ENCODE assay signal across 37 cellular contexts in genomic region chr2:57119141-57119540, GRCh38.
"Had no signal": no experiment of that assay in that cellular context is flagged by ENCODE, and none has a peak within 500 bp of the region (broad histone marks: within the 10 kb centered on the region; RNA-seq: fewer than 3 reads in every experiment).

No MANE protein-coding gene starts in this region.

- H3K4me2 ChIP-seq: KMS-11 had no signal

- H3K9me3 ChIP-seq: MG63 had no signal

- DNase-seq: Karpas-422, Kasumi-1, KBM-7, KG1, MG63, MM.1S, MV-4-11, NCI-H1048, NCI-H1092, NCI-H1092 treated with DMSO at 0.1 percent for 48 hours, NCI-H1105, NCI-H1105 treated with DMSO at 0.1 percent for 48 hours, NCI-H1417, NCI-H1417 treated with DMSO at 0.1 percent for 48 hours, NCI-H1436, NCI-H1436 treated with DMSO at 0.1 percent for 48 hours, NCI-H146, NCI-H1694, NCI-H1694 treated with DMSO at 0.1 percent for 48 hours, NCI-H187, NCI-H187 treated with DMSO at 0.1 percent for 48 hours, NCI-H1930, NCI-H2029, NCI-H2029 treated with DMSO at 0.1 percent for 48 hours, NCI-H2081, NCI-H2081 treated with DMSO at 0.1 percent for 48 hours, NCI-H2107, NCI-H2171, NCI-H2171 treated with DMSO at 0.1 percent for 48 hours, NCI-H2227 treated with DMSO at 0.1 percent for 48 hours, NCI-H226, NCI-H345, NCI-H446, NCI-H446 treated with DMSO at 0.1 percent for 48 hours, NCI-H510A, NCI-H510A treated with DMSO at 0.1 percent for 48 hours had no signal

- H3K27me3 ChIP-seq: MG63 had no signal

- H3K4me3 ChIP-seq: MG63 had no signal

- H3K36me3 ChIP-seq: MG63 had no signal

- H3K9ac ChIP-seq: KMS-11 had no signal

- H3K27ac ChIP-seq: KMS-11 had no signal
